ENCODE assay signal across 8 cellular contexts in the genomic region with DNA sequence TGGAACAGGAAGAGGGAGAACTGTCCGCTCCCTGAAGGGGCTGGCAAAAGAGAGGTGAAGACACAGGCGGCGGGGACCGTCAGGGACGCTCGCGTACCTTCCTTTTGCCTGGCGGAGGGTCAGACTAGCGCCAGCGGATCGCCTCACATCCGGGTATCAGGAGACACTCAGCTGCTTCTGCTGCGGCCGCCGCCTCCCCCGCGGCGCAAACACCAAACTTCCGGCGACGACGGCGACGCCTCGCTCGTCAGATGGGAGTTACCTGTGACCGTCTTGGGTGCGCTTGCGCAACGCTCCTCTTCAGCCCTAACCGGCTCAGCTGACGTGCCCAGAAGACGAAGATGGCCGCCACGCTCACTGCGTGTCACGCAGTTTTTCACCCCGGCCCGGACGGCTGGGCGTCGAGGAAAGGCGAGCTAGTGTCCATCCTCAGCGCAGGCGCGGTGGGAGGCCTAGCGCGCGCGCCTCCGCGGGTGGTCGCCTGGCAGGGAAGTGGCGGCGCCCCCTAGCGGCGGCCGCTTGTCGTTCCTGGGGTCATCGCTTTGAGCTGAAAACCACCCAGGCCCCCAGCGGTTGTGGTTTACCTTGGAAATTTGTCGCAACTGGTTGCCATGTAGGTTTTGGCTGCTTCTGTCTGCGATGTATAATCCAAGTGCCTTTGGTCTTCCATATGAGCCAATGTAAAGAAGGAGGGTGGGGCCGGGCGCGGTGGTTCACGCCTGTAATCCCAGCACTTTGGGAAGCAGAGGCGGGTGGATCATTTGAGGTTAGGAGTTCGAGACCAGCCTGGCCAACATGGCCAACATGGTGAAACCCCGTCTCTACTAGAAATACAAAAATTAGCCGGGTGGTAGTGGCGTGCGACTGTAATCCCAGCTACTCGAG. TPM values are rescaled to one million over a fixed set of nuclear protein-coding genes. Genes with fewer than 3 reads are reported as not detected.
DNase-seq lines count a peak whose midpoint lies in the region; ATAC-seq and TF ChIP-seq lines count a peak whose summit lies in the region.

A gene with protein sequence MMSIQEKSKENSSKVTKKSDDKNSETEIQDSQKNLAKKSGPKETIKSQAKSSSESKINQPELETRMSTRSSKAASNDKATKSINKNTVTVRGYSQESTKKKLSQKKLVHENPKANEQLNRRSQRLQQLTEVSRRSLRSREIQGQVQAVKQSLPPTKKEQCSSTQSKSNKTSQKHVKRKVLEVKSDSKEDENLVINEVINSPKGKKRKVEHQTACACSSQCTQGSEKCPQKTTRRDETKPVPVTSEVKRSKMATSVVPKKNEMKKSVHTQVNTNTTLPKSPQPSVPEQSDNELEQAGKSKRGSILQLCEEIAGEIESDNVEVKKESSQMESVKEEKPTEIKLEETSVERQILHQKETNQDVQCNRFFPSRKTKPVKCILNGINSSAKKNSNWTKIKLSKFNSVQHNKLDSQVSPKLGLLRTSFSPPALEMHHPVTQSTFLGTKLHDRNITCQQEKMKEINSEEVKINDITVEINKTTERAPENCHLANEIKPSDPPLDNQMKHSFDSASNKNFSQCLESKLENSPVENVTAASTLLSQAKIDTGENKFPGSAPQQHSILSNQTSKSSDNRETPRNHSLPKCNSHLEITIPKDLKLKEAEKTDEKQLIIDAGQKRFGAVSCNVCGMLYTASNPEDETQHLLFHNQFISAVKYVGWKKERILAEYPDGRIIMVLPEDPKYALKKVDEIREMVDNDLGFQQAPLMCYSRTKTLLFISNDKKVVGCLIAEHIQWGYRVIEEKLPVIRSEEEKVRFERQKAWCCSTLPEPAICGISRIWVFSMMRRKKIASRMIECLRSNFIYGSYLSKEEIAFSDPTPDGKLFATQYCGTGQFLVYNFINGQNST (minus strand): TSS at position 179 of the 885 bp plus-strand sequence. CDS start 25,861 bp downstream, outside the sequence.

- peak; percentile 95 to 97 for DNase-seq in NCI-H526 (lab: John Stamatoyannopoulos, UW)
- DNase-seq in activated CD4-positive, alpha-beta T cell treated with anti-CD3 and anti-CD28 coated beads, Interleukin-2, amount 10 ng/mL, durations not matched to agents 24 days and 14 days, result peak; percentile 98
- DNase-seq in cortex of kidney (lab: John Stamatoyannopoulos, UW), result peak; percentile 99
- DNase-seq in left kidney (ENCODE audit: low read depth, low spot score), result peak; percentile 99
- peak; percentile 92 to 93 for DNase-seq in stimulated activated CD4-positive, alpha-beta T cell treated with anti-CD3 and anti-CD28 coated beads, Interleukin-2, amount 100 ng/mL, for 24 hours

- H3K4me3 Mint-ChIP-seq in activated CD4-positive, alpha-beta T cell treated with anti-CD3 and anti-CD28 coated beads, Interleukin-2, amount 10 ng/mL, durations not matched to agents 24 days and 14 days, result peak within 1 kb of the TSS; percentile 94

- no peaks in the 10 kb centered on the region for H3K27me3 Mint-ChIP-seq in activated CD4-positive, alpha-beta T cell treated with anti-CD3 and anti-CD28 coated beads, Interleukin-2, amount 10 ng/mL, durations not matched to agents 24 days and 14 days

- peaks cover 26% of the 10 kb centered on the region for H3K4me1 Mint-ChIP-seq in activated CD4-positive, alpha-beta T cell treated with anti-CD3 and anti-CD28 coated beads, Interleukin-2, amount 10 ng/mL, durations not matched to agents 24 days and 14 days

- intact Hi-C loops in activated CD4-positive, alpha-beta T cell treated with anti-CD3 and anti-CD28 coated beads, Interleukin-2, amount 10 ng/mL, durations not matched to agents 24 days and 14 days (cut with micrococcal nuclease), result loop anchor here (1.0 to 5.0 kb wide), 5 partner anchors 12 to 490 kb away; a partner anchor contains a TSS

- ATAC-seq in GM19324 (IDR thresholded peaks at IDR 0.05; ENCODE audit: low FRiP score, unreplicated experiment) (peak; percentile 91), HG03469 (IDR thresholded peaks at IDR 0.05; ENCODE audit: unreplicated experiment) (peak; percentile 78)

- peak within 1 kb of the TSS; percentile 95 for H3K27ac Mint-ChIP-seq in activated CD4-positive, alpha-beta T cell treated with anti-CD3 and anti-CD28 coated beads, Interleukin-2, amount 10 ng/mL, durations not matched to agents 24 days and 14 days

- no peaks in the 10 kb centered on the region for H3K9me3 Mint-ChIP-seq in activated CD4-positive, alpha-beta T cell treated with anti-CD3 and anti-CD28 coated beads, Interleukin-2, amount 10 ng/mL, durations not matched to agents 24 days and 14 days

- H3K27ac ChIP-seq in C4-2B, result peak within 1 kb of the TSS; percentile 99

- TF ChIP-seq CTCF in C4-2B (conservative IDR thresholded peaks at IDR 0.05), result peak; percentile 99

- H3K36me3 Mint-ChIP-seq in activated CD4-positive, alpha-beta T cell treated with anti-CD3 and anti-CD28 coated beads, Interleukin-2, amount 10 ng/mL, durations not matched to agents 24 days and 14 days (ENCODE audit: low read depth), result peaks cover 13% of the 10 kb centered on the region

RNA-seq across cellular contexts. Expression of the gene that starts here (rescaled TPM):
- total RNA-seq in activated CD4-positive, alpha-beta T cell treated with anti-CD3 and anti-CD28 coated beads, Interleukin-2, amount 10 ng/mL, durations not matched to agents 24 days and 14 days, result 20.0 and 21.5 TPM in 2 replicates

Comparison
In these comparisons a context has a peak if more than half of its experiments do, and no peak if none do; other contexts are left out.
1. Peak in every context shown above with its lines: DNase-seq, ATAC-seq and H3K27ac ChIP-seq.